ENCODE assay signal across 15 cellular contexts in the genomic region with DNA sequence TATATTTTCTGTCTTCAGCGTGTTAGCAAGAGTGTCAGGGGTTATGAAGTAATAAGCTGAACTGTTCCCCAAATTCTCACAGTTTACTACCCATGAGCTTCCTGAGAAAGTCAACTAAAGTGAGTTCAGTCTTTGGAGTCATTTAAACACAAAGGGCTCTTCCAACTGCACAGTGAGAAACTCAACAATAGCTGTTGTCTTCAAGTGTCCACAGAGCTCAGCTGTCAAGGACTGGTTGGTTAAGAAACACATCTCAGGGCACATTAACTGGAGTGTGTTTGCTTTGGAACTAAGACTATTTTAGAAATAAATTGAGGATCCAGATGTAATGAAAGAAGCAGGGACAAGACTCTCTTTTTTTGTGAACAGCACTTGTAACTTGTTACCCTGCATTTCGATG.
A peak's percentile ranks its signal among the peaks of the same experiment; 100 is the strongest.
DNase-seq lines count a peak whose midpoint lies in the region; ATAC-seq and TF ChIP-seq lines count a peak whose summit lies in the region.
"Had no signal": no experiment of that assay in that cellular context is flagged by ENCODE, and none has a peak within 500 bp of the region (broad histone marks: within the 10 kb centered on the region; RNA-seq: fewer than 3 reads in every experiment).

No MANE protein-coding gene starts in this region.

- CTCF ChIA-PET in HEK293 (lab: Yijun Ruan, JAX) = no interaction called here

- H3K4me3 ChIP-seq in HEK293 (ENCODE audit: low read depth, low read length) (no peak overlapping the region), mucosa of descending colon (no peak overlapping the region)
- H3K4me3 ChIP-seq: A549 had no signal

- H3K9me3 Mint-ChIP-seq in progenitor cell of endocrine pancreas (ENCODE audit: low read depth) = no peaks in the 10 kb centered on the region
- H3K9me3 Mint-ChIP-seq: CD4-positive, alpha-beta memory T cell had no signal

- H3K27ac ChIP-seq in HEK293 (ENCODE audit: extremely low read depth, low read depth, low read length) = no peak overlapping the region
- H3K27ac ChIP-seq: A549, C4-2B had no signal

- peaks cover 31% of the 10 kb centered on the region for H3K4me1 Mint-ChIP-seq in progenitor cell of endocrine pancreas (ENCODE audit: low read depth)
- H3K4me1 Mint-ChIP-seq: CD4-positive, alpha-beta memory T cell had no signal

- no peaks in the 10 kb centered on the region for H3K36me3 Mint-ChIP-seq in progenitor cell of endocrine pancreas (ENCODE audit: insufficient read depth)
- H3K36me3 Mint-ChIP-seq: CD4-positive, alpha-beta memory T cell had no signal

- intact Hi-C loops in mucosa of descending colon (cut with DNase I, micrococcal nuclease) = no loop called here

- TF ChIP-seq CTCF in HEK293 (tag by site-specific recombination; IDR thresholded peaks at IDR 0.05) (no peak), progenitor cell of endocrine pancreas (IDR thresholded peaks at IDR 0.05; ENCODE audit: unreplicated experiment) (no peak), mucosa of descending colon (IDR thresholded peaks at IDR 0.05) (no peak)

- H3K27me3 Mint-ChIP-seq in progenitor cell of endocrine pancreas = no peaks in the 10 kb centered on the region
- H3K27me3 Mint-ChIP-seq: CD4-positive, alpha-beta memory T cell had no signal

- peak overlapping the region; percentile 65 for H3K27ac Mint-ChIP-seq in progenitor cell of endocrine pancreas

- peak; percentile 80 for DNase-seq in DMS79 (lab: John Stamatoyannopoulos, UW)
- peak; percentile 25 for DNase-seq in SK-MEL-5 (ENCODE audit: low read depth, low spot score)
- no peak for DNase-seq in progenitor cell of endocrine pancreas (ENCODE audit: low spot score, unreplicated experiment)
- DNase-seq in activated CD8-positive, alpha-beta memory T cell treated with anti-CD3 and anti-CD28 coated beads, Interleukin-2, amount 50 U/mL, for 4 hours = no peak
- no peak for DNase-seq in mucosa of descending colon
- DNase-seq: BE2C; CD4-positive, alpha-beta memory T cell; COR-L47; DMS153; GF-D8 had no signal

- in situ Hi-C loops in SK-MEL-5 (cut with HindIII; ENCODE audit: low pct_unique_long_range_greater_than_20kb, low sequenced_read_pairs) = no loop called here

- H3K36me3 ChIP-seq in HEK293 (ENCODE audit: control insufficient read depth in 2 of 2, insufficient read depth in 1 of 2, low read length in 2 of 2) (no peaks in the 10 kb centered on the region), mucosa of descending colon (ENCODE audit: low read depth) (no peaks in the 10 kb centered on the region)
- H3K36me3 ChIP-seq: BE2C had no signal

- H3K9me3 ChIP-seq in HEK293 (ENCODE audit: control insufficient read depth, insufficient read depth, low read depth, low read length) = no peaks in the 10 kb centered on the region
- no peaks in the 10 kb centered on the region for H3K9me3 ChIP-seq in mucosa of descending colon
- H3K9me3 ChIP-seq: A549, BE2C had no signal

- POLR2A ChIA-PET in HEK293 (lab: Yijun Ruan, JAX) = no interaction called here

- no peak overlapping the region for H3K4me3 Mint-ChIP-seq in progenitor cell of endocrine pancreas (ENCODE audit: low read depth)
- H3K4me3 Mint-ChIP-seq: CD4-positive, alpha-beta memory T cell had no signal

- no peak for ATAC-seq in mucosa of descending colon
- ATAC-seq in GM18502 (IDR thresholded peaks at IDR 0.05; ENCODE audit: poor library complexity, unreplicated experiment) = no peak
- ATAC-seq: A549, HCT116 had no signal

- H3K4me1 ChIP-seq in HEK293 (ENCODE audit: control insufficient read depth, insufficient read depth, low read length) = peaks cover 15% of the 10 kb centered on the region
- no peaks in the 10 kb centered on the region for H3K4me1 ChIP-seq in mucosa of descending colon (ENCODE audit: low read depth)
- H3K4me1 ChIP-seq: A549 had no signal

TF ChIP-seq in HEK293, 187 proteins besides CTCF, POLR2A, EP300 and RAD21:
- TF ChIP-seq ZNF660 (tag by site-specific recombination; IDR thresholded peaks at IDR 0.05) (no peak), ZFP69B (tag by site-specific recombination; IDR thresholded peaks at IDR 0.05) (no peak), ZNF341 (tag by site-specific recombination; IDR thresholded peaks at IDR 0.05; ENCODE audit: low read depth) (0 out of 2 replicates have a peak, but pooled peaks have one; percentile 17), ZNF266 (tag by site-specific recombination; IDR thresholded peaks at IDR 0.05; ENCODE audit: low read depth) (no peak), ZNF423 (tag by site-specific recombination; IDR thresholded peaks at IDR 0.05) (no peak)

Comparison
In these comparisons a context has a peak if more than half of its experiments do, and no peak if none do; other contexts are left out.
1. DNase-seq: peak in DMS79 (single experiment) and SK-MEL-5 (single experiment); none in progenitor cell of endocrine pancreas (single experiment), activated CD8-positive, alpha-beta memory T cell treated with anti-CD3 and anti-CD28 coated beads, Interleukin-2, amount 50 U/mL, for 4 hours (single experiment) and mucosa of descending colon (0 of 3).